Comparison of ENCODE assay signal across 12 cellular contexts in the genomic region with DNA sequence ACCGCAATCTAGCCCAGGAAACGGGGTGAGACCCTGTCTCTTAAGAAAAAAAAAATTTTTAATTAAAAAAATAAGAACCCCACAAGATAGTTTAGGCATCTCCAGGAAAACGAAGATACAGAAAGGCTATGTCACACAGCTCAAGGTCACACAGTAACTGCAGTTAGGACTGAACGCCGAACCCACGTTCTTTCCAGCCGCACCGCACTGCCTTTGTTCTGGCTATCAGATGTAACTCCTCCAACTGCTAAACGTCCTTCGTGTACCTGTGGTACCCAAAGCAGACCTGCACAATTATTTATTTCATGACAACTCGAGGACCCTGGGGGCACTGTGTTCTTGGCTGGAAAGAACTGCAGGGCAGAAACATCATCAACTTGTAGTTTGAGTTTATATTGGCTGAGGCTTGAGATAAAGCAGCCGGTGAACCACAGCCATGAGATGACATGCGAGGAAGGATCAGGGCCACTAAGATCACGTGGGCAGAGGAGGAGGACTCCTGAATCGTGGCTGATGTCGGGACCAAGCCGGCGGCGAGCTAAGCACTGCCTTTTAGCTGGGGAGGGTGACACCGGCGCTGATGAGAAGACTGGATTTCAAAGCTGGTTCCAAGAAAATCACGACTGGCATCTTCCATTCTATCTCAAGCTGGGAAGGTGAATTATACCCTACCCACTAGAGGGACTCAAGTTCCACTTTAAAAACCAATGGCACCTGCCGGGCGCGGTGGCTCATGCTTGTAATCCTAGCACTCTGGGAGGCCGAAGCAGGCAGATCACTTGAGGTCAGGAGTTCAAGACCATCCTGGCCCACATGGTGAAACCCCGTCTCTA. TPM values are rescaled to one million over a fixed set of nuclear protein-coding genes. Genes with fewer than 3 reads are reported as not detected.
DNase-seq lines count a peak whose midpoint lies in the region; ATAC-seq and TF ChIP-seq lines count a peak whose summit lies in the region.
"Had no signal": no experiment of that assay in that cellular context is flagged by ENCODE, and none has a peak within 500 bp of the region (broad histone marks: within the 10 kb centered on the region; RNA-seq: fewer than 3 reads in every experiment).

No MANE protein-coding gene starts in this region.

- no peak overlapping the region for H3K27ac ChIP-seq in smooth muscle cell (ENCODE audit: low read depth)

- no peaks in the 10 kb centered on the region for H3K36me3 ChIP-seq in smooth muscle cell (ENCODE audit: low read depth)

- H3K79me2 ChIP-seq in smooth muscle cell (ENCODE audit: low read depth) = no peaks in the 10 kb centered on the region

- no peak overlapping the region for H3K4me3 ChIP-seq in fibroblast of mammary gland (ENCODE audit: control insufficient read depth, low read depth, low read length)
- H3K4me3 ChIP-seq in smooth muscle cell = no peak overlapping the region

- no peak overlapping the region for H3K4me2 ChIP-seq in smooth muscle cell

- peaks cover 3% of the 10 kb centered on the region for H3K4me1 Mint-ChIP-seq in activated CD4-positive, alpha-beta T cell treated with anti-CD3 and anti-CD28 coated beads, Interleukin-2, amount 10 ng/mL, durations not matched to agents 24 days and 14 days

- no peaks in the 10 kb centered on the region for H3K9me3 Mint-ChIP-seq in activated CD4-positive, alpha-beta T cell treated with anti-CD3 and anti-CD28 coated beads, Interleukin-2, amount 10 ng/mL, durations not matched to agents 24 days and 14 days
- H3K9me3 Mint-ChIP-seq: T-helper 2 cell treated with Interferon-gamma antibody and Interleukin-4, amounts not matched to agents 5 μg/mL and 100 μg/mL, for 36 hours had no signal

- no peaks in the 10 kb centered on the region for H3K27me3 ChIP-seq in smooth muscle cell (ENCODE audit: low read depth)
- H3K27me3 ChIP-seq: dorsolateral prefrontal cortex had no signal

- DNase-seq in activated CD4-positive, alpha-beta T cell treated with anti-CD3 and anti-CD28 coated beads, Interleukin-2, amount 10 ng/mL, durations not matched to agents 24 days and 14 days = peak; percentile 55
- no peak for DNase-seq in activated CD4-positive, alpha-beta T cell treated with anti-CD3 and anti-CD28 coated beads, Interleukin-2, amount 50 U/mL, for 1 hour
- DNase-seq in NCI-H748 treated with DMSO at 0.1 percent for 48 hours (lab: John Stamatoyannopoulos, UW) = peak; percentile 12
- DNase-seq in fibroblast of mammary gland (ENCODE audit: low read depth) = peak; percentile 33
- DNase-seq in smooth muscle cell (lab: John Stamatoyannopoulos, UW; ENCODE audit: unreplicated experiment) = no peak
- DNase-seq in inferior parietal cortex (ENCODE audit: extremely low spot score) = no peak
- no peak for DNase-seq in OCI-M2 (lab: John Stamatoyannopoulos, UW; ENCODE audit: unreplicated experiment)
- DNase-seq: activated T-cell treated with anti-CD3 and anti-CD28 coated beads, Interleukin-2, amount 50 U/mL, for 48 hours; NCI-H226 had no signal

- intact Hi-C loops in activated CD4-positive, alpha-beta T cell treated with anti-CD3 and anti-CD28 coated beads, Interleukin-2, amount 10 ng/mL, durations not matched to agents 24 days and 14 days (cut with micrococcal nuclease) = no loop called here

- H3K9me3 ChIP-seq in smooth muscle cell (replicated peaks; ENCODE audit: low read depth) = no peaks in the 10 kb centered on the region

- H3F3A ChIP-seq in smooth muscle cell (ENCODE audit: low read depth) = no peaks in the 10 kb centered on the region

- H3K4me1 ChIP-seq in smooth muscle cell (ENCODE audit: low read depth) = peaks cover 1% of the 10 kb centered on the region

- no peak for ATAC-seq in GM21723 (IDR thresholded peaks at IDR 0.05; ENCODE audit: unreplicated experiment)

- no peak overlapping the region for H3K27ac Mint-ChIP-seq in activated CD4-positive, alpha-beta T cell treated with anti-CD3 and anti-CD28 coated beads, Interleukin-2, amount 10 ng/mL, durations not matched to agents 24 days and 14 days
- H3K27ac Mint-ChIP-seq: T-helper 2 cell treated with Interferon-gamma antibody and Interleukin-4, amounts not matched to agents 5 μg/mL and 100 μg/mL, for 36 hours had no signal

- peaks cover 3% of the 10 kb centered on the region for H4K20me1 ChIP-seq in smooth muscle cell (ENCODE audit: low read depth)

- H3K36me3 Mint-ChIP-seq in activated CD4-positive, alpha-beta T cell treated with anti-CD3 and anti-CD28 coated beads, Interleukin-2, amount 10 ng/mL, durations not matched to agents 24 days and 14 days (ENCODE audit: low read depth) = peaks cover 17% of the 10 kb centered on the region

- H2AFZ ChIP-seq in smooth muscle cell (ENCODE audit: low read depth) = no peak overlapping the region

- H3K4me3 Mint-ChIP-seq in activated CD4-positive, alpha-beta T cell treated with anti-CD3 and anti-CD28 coated beads, Interleukin-2, amount 10 ng/mL, durations not matched to agents 24 days and 14 days = no peak overlapping the region
- H3K4me3 Mint-ChIP-seq: T-helper 2 cell treated with Interferon-gamma antibody and Interleukin-4, amounts not matched to agents 5 μg/mL and 100 μg/mL, for 36 hours had no signal

- H3K27me3 Mint-ChIP-seq in activated CD4-positive, alpha-beta T cell treated with anti-CD3 and anti-CD28 coated beads, Interleukin-2, amount 10 ng/mL, durations not matched to agents 24 days and 14 days = no peaks in the 10 kb centered on the region

- TF ChIP-seq CTCF in fibroblast of mammary gland (conservative IDR thresholded peaks at IDR 0.05; ENCODE audit: control insufficient read depth, insufficient read depth, low read depth, low read length) (peak; percentile 17), smooth muscle cell (IDR thresholded peaks at IDR 0.05; ENCODE audit: borderline replicate concordance, insufficient read depth, poor library complexity, severe bottlenecking) (peak; percentile 10)

- WGBS in smooth muscle cell (ENCODE audit: low lambda C conversion rate) = 92% methylated on average over 27 of the region's 27 CpGs

- H3K9ac ChIP-seq in smooth muscle cell (ENCODE audit: low read depth) = no peak overlapping the region

RNA-seq across cellular contexts. Expression of gene MNT, which starts 20.7 kb away (rescaled TPM):
- 29.1 and 32.8 TPM in 2 replicates for total RNA-seq in activated CD4-positive, alpha-beta T cell treated with anti-CD3 and anti-CD28 coated beads, Interleukin-2, amount 10 ng/mL, durations not matched to agents 24 days and 14 days
- total RNA-seq in smooth muscle cell = 7.5 and 12.8 TPM in 2 replicates
- 5.7 and 9.0 TPM in 2 replicates for polyA plus RNA-seq in smooth muscle cell

Comparison
In these comparisons a context has a peak if more than half of its experiments do, and no peak if none do; other contexts are left out.
1. DNase-seq: peak in activated CD4-positive, alpha-beta T cell treated with anti-CD3 and anti-CD28 coated beads, Interleukin-2, amount 10 ng/mL, durations not matched to agents 24 days and 14 days (single experiment), NCI-H748 treated with DMSO at 0.1 percent for 48 hours (single experiment) and fibroblast of mammary gland (single experiment); none in activated CD4-positive, alpha-beta T cell treated with anti-CD3 and anti-CD28 coated beads, Interleukin-2, amount 50 U/mL, for 1 hour (single experiment), smooth muscle cell (single experiment), inferior parietal cortex (single experiment) and OCI-M2 (single experiment).